In the genomic region with DNA sequence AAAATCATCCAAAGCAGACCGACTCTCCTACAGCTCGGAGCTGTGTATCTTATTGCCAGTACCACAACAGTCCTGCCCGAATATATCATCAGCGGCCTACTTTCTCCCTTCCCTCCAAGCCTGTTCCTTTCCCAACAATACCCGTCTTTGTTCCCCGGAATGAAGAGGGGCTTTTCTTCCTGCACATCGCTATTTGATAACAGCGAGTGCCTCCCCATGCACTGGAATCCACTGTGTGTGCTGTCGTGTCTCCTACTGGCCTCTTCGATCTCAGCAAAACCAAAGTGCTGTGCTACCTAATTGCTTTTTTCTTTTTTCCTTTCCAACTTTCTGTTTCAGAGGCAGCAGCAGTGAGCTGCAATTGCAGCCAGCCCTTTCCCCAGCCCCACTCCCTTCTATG, we compare ENCODE assay signal across 19 cellular contexts. TPM values are rescaled to one million over a fixed set of nuclear protein-coding genes. Genes with fewer than 3 reads are reported as not detected.
DNase-seq lines count a peak whose midpoint lies in the region; ATAC-seq and TF ChIP-seq lines count a peak whose summit lies in the region.
"Had no signal": no experiment of that assay in that cellular context is flagged by ENCODE, and none has a peak within 500 bp of the region (broad histone marks: within the 10 kb centered on the region; RNA-seq: fewer than 3 reads in every experiment).

No MANE protein-coding gene starts in this region.

- H3K36me3 Mint-ChIP-seq in progenitor cell of endocrine pancreas (ENCODE audit: insufficient read depth) (peaks cover 34% of the 10 kb centered on the region), T-helper 17 cell (ENCODE audit: low read depth) (peaks cover 3% of the 10 kb centered on the region)
- H3K36me3 Mint-ChIP-seq in CD4-positive, alpha-beta memory T cell = no peaks in the 10 kb centered on the region
- H3K36me3 Mint-ChIP-seq: CD8-positive, alpha-beta memory T cell had no signal

- no peak overlapping the region for H3K4me3 Mint-ChIP-seq in progenitor cell of endocrine pancreas (ENCODE audit: low read depth)
- no peak overlapping the region for H3K4me3 Mint-ChIP-seq in T-helper 17 cell
- H3K4me3 Mint-ChIP-seq in CD4-positive, alpha-beta memory T cell = peak overlapping the region in 1 of 8 donors; percentile 44
- H3K4me3 Mint-ChIP-seq: dendritic cell treated with granulocyte-macrophage colony-stimulating factor and Interleukin-4, amounts not matched to agents 40 ng/mL and 50 ng/mL, for 4 days; HFFc6 had no signal

- H3K27me3 Mint-ChIP-seq in progenitor cell of endocrine pancreas (no peaks in the 10 kb centered on the region), T-helper 17 cell (peaks cover 68% of the 10 kb centered on the region)
- H3K27me3 Mint-ChIP-seq in CD4-positive, alpha-beta memory T cell = peaks cover 44 to 50% of the 10 kb centered on the region in 2 donors

- H3K9me3 ChIP-seq in BLaER1 (no peaks in the 10 kb centered on the region), T-helper 17 cell (ENCODE audit: control insufficient read depth, low read length, poor library complexity, severe bottlenecking) (no peaks in the 10 kb centered on the region)
- H3K9me3 ChIP-seq in CD4-positive, alpha-beta memory T cell (ENCODE audit: control insufficient read depth in 1 of 2, low read length in 2 of 2) = no peaks in the 10 kb centered on the region

- H4K20me1 ChIP-seq in BLaER1 = peaks cover 90% of the 10 kb centered on the region

- no peak overlapping the region for H3K4me3 ChIP-seq in BLaER1
- no peak overlapping the region for H3K4me3 ChIP-seq in CD4-positive, alpha-beta memory T cell (ENCODE audit: low read length in 2 of 2)

- intact Hi-C loops in CD4-positive, alpha-beta memory T cell (cut with micrococcal nuclease) = no loop called here

- DNase-seq in inferior parietal cortex (ENCODE audit: extremely low spot score) (peak; percentile 91), progenitor cell of endocrine pancreas (ENCODE audit: low spot score, unreplicated experiment) (no peak), T-helper 17 cell (no peak)
- no peak for DNase-seq in CD4-positive, alpha-beta memory T cell
- DNase-seq: activated CD4-positive, alpha-beta T cell treated with anti-CD3 and anti-CD28 coated beads, Interleukin-2, amount 10 ng/mL, durations not matched to agents 24 days and 14 days; activated naive CD4-positive, alpha-beta T cell; brain microvascular endothelial cell; CD8-positive, alpha-beta memory T cell; EL; HFFc6; NCI-H1436 treated with DMSO at 0.1 percent for 48 hours; NCI-H774; stimulated activated naive CD4-positive, alpha-beta T cell had no signal

- H3K27ac ChIP-seq in BLaER1 (no peak overlapping the region), angular gyrus (ENCODE audit: low read depth, low read length) (peak overlapping the region; percentile 97)
- no peak overlapping the region for H3K27ac ChIP-seq in CD4-positive, alpha-beta memory T cell (ENCODE audit: low read depth, low read length)
- H3K27ac ChIP-seq: brain microvascular endothelial cell had no signal

- no peaks in the 10 kb centered on the region for H3K27me3 ChIP-seq in BLaER1
- H3K27me3 ChIP-seq in CD4-positive, alpha-beta memory T cell (ENCODE audit: insufficient read depth, low read length) = peaks cover 3% of the 10 kb centered on the region
- H3K27me3 ChIP-seq: brain microvascular endothelial cell had no signal

- H3K9ac ChIP-seq in BLaER1 = no peak overlapping the region

- H3K27ac Mint-ChIP-seq in progenitor cell of endocrine pancreas = peak overlapping the region; percentile 46
- H3K27ac Mint-ChIP-seq in T-helper 17 cell = no peak overlapping the region
- peak overlapping the region in 1 of 7 donors; percentile 26 for H3K27ac Mint-ChIP-seq in CD4-positive, alpha-beta memory T cell
- H3K27ac Mint-ChIP-seq: activated CD4-positive, alpha-beta T cell treated with anti-CD3 and anti-CD28 coated beads, Interleukin-2, amount 10 ng/mL, durations not matched to agents 24 days and 14 days; dendritic cell treated with granulocyte-macrophage colony-stimulating factor and Interleukin-4, amounts not matched to agents 40 ng/mL and 50 ng/mL, for 4 days; HFFc6 had no signal

- H3K9me3 Mint-ChIP-seq in progenitor cell of endocrine pancreas (ENCODE audit: low read depth) = no peaks in the 10 kb centered on the region
- peaks cover 0 to 2% (median 0%) of the 10 kb centered on the region in 8 donors for H3K9me3 Mint-ChIP-seq in CD4-positive, alpha-beta memory T cell
- H3K9me3 Mint-ChIP-seq: activated CD4-positive, alpha-beta T cell treated with anti-CD3 and anti-CD28 coated beads, Interleukin-2, amount 10 ng/mL, durations not matched to agents 24 days and 14 days; CD8-positive, alpha-beta memory T cell; dendritic cell treated with granulocyte-macrophage colony-stimulating factor and Interleukin-4, amounts not matched to agents 40 ng/mL and 50 ng/mL, for 4 days; HFFc6 had no signal

- H3K4me1 Mint-ChIP-seq in progenitor cell of endocrine pancreas (ENCODE audit: low read depth) (peaks cover 32% of the 10 kb centered on the region), T-helper 17 cell (peaks cover 18% of the 10 kb centered on the region)
- peaks cover 17 to 28% (median 20%) of the 10 kb centered on the region in 4 donors for H3K4me1 Mint-ChIP-seq in CD4-positive, alpha-beta memory T cell

- peaks cover 66% of the 10 kb centered on the region for H3K4me1 ChIP-seq in BLaER1
- peaks cover 6% of the 10 kb centered on the region for H3K4me1 ChIP-seq in CD4-positive, alpha-beta memory T cell (ENCODE audit: insufficient read depth, low read length)

- H3K4me2 ChIP-seq in BLaER1 = 0 out of 2 replicates have a peak overlapping the region, but pooled peaks have one; percentile 7

- peaks cover 58% of the 10 kb centered on the region for H3K36me3 ChIP-seq in BLaER1
- no peaks in the 10 kb centered on the region for H3K36me3 ChIP-seq in CD4-positive, alpha-beta memory T cell (ENCODE audit: insufficient read depth, low read length)

- TF ChIP-seq CTCF in progenitor cell of endocrine pancreas (IDR thresholded peaks at IDR 0.05; ENCODE audit: unreplicated experiment) = no peak

- POLR2A ChIA-PET in CD4-positive, alpha-beta memory T cell (lab: Charles Lee; ENCODE audit: partially characterized antibody) = no interaction called here

- ATAC-seq in T-helper 17 cell (no peak), HG03108 (IDR thresholded peaks at IDR 0.05; ENCODE audit: unreplicated experiment) (no peak), HG03378 (IDR thresholded peaks at IDR 0.05; ENCODE audit: unreplicated experiment) (no peak)
- ATAC-seq: SK-N-SH treated with all-trans-retinoic acid at 6 μM for 48 hours had no signal

- CTCF ChIA-PET in CD4-positive, alpha-beta memory T cell (lab: Charles Lee; ENCODE audit: partially characterized antibody) = interaction anchor here (1.1 kb wide), 1 partner anchor 23 kb away, joined by 3 read pairs; no protein-coding TSS in a partner anchor

RNA-seq across cellular contexts. Expression of a gene that starts 43.5 kb away (rescaled TPM):
- total RNA-seq in progenitor cell of endocrine pancreas = 44.2 and 50.8 TPM in 2 replicates
- under 1 TPM; 0.35 to 0.37 TPM for total RNA-seq in T-helper 17 cell
- under 1 TPM; 0.25 to 0.38 TPM for total RNA-seq in CD4-positive, alpha-beta memory T cell
- polyA plus RNA-seq in CD4-positive, alpha-beta memory T cell = under 1 TPM in 1 of 2 donors, not detected in 1; 0.05 TPM

Comparison
In these comparisons a context has a peak if more than half of its experiments do, and no peak if none do; other contexts are left out.
1. RNA of a gene that starts 43.5 kb away (total RNA-seq): 44.2 to 50.8 TPM in progenitor cell of endocrine pancreas; 0.25 to 0.38 TPM in CD4-positive, alpha-beta memory T cell and 0.35 to 0.37 TPM in T-helper 17 cell; every median in the first group is over 10 times any median in the second.